16 cellular contexts compared by ENCODE assay signal in genomic region chr16:8853150-8853549, GRCh38. TPM values are rescaled to one million over a fixed set of nuclear protein-coding genes. Genes with fewer than 3 reads are reported as not detected.
A peak's percentile ranks its signal among the peaks of the same experiment; 100 is the strongest.
DNase-seq lines count a peak whose midpoint lies in the region; ATAC-seq and TF ChIP-seq lines count a peak whose summit lies in the region.
"Had no signal": no experiment of that assay in that cellular context is flagged by ENCODE, and none has a peak within 500 bp of the region (broad histone marks: within the 10 kb centered on the region; RNA-seq: fewer than 3 reads in every experiment).

No MANE protein-coding gene starts in this region.

- no peaks in the 10 kb centered on the region for H3K4me1 ChIP-seq in sigmoid colon
- H3K4me1 ChIP-seq: prostate gland had no signal

- no peaks in the 10 kb centered on the region for H3K27me3 Mint-ChIP-seq in activated CD4-positive, alpha-beta memory T cell treated with anti-CD3 and anti-CD28 coated beads for 36 hours
- peaks cover 7% of the 10 kb centered on the region for H3K27me3 Mint-ChIP-seq in glutamatergic neuron (ENCODE audit: unreplicated experiment)

- H3K9me3 ChIP-seq in sigmoid colon, result no peaks in the 10 kb centered on the region
- H3K9me3 ChIP-seq: left lung, prostate gland had no signal

- H3K27ac ChIP-seq in sigmoid colon, result peak overlapping the region in 1 of 4 donors; percentile 31
- H3K27ac ChIP-seq: prostate gland, WERI-Rb-1 had no signal

- CTCF ChIA-PET in activated CD4-positive, alpha-beta memory T cell treated with anti-CD3 and anti-CD28 coated beads for 36 hours (lab: Charles Lee), result interaction anchor here (0.7 to 4.3 kb wide), 2 partner anchors 10 to 27 kb away, joined by 3 to 20 read pairs; no protein-coding TSS in a partner anchor

- no peak for ATAC-seq in GM18505 (IDR thresholded peaks at IDR 0.05; ENCODE audit: unreplicated experiment)
- ATAC-seq: left lung had no signal

- H3K9me3 Mint-ChIP-seq in activated CD4-positive, alpha-beta memory T cell treated with anti-CD3 and anti-CD28 coated beads for 36 hours, result no peaks in the 10 kb centered on the region
- peaks cover 10% of the 10 kb centered on the region for H3K9me3 Mint-ChIP-seq in glutamatergic neuron (ENCODE audit: unreplicated experiment)

- H3K36me3 Mint-ChIP-seq in activated CD4-positive, alpha-beta memory T cell treated with anti-CD3 and anti-CD28 coated beads for 36 hours, result peaks cover 50% of the 10 kb centered on the region
- H3K36me3 Mint-ChIP-seq in glutamatergic neuron (ENCODE audit: unreplicated experiment), result no peaks in the 10 kb centered on the region

- H3K36me3 ChIP-seq in sigmoid colon, result peaks cover 0 to 48% (median 7%) of the 10 kb centered on the region in 4 donors
- H3K36me3 ChIP-seq: prostate gland had no signal

- H3K4me3 ChIP-seq in sigmoid colon, result no peak overlapping the region
- H3K4me3 ChIP-seq: left lung, prostate gland had no signal

- WGBS in sigmoid colon, 2 donors, result 84 to 91% methylated on average over 7 of the region's 7 CpGs

- no peak for TF ChIP-seq POLR2A in sigmoid colon (IDR thresholded peaks at IDR 0.05)
- no peak for TF ChIP-seq POLR2A in GM18505 (IDR thresholded peaks at IDR 0.05; ENCODE audit: borderline replicate concordance, extremely low read depth, insufficient read depth, insufficient read length)

- POLR2A ChIA-PET in activated CD4-positive, alpha-beta memory T cell treated with anti-CD3 and anti-CD28 coated beads for 36 hours (lab: Charles Lee), result interaction anchor here (2.1 kb wide), 1 partner anchor 15 kb away, joined by 11 read pairs; the partner anchor contains the start of gene CARHSP1

- DNase-seq in activated CD8-positive, alpha-beta memory T cell treated with anti-CD3 and anti-CD28 coated beads, Interleukin-2, amount 50 U/mL, for 4 hours, result peak; percentile 10
- no peak for DNase-seq in activated CD8-positive, alpha-beta memory T cell treated with anti-CD3 and anti-CD28 coated beads, Interleukin-2, amount 50 U/mL, for 48 hours
- no peak for DNase-seq in activated CD4-positive, alpha-beta memory T cell treated with anti-CD3 and anti-CD28 coated beads for 36 hours
- DNase-seq in glutamatergic neuron (no peak), sigmoid colon (peak; percentile 49), NCI-H1048 (lab: John Stamatoyannopoulos, UW) (no peak)
- no peak for DNase-seq in effector CD4-positive, alpha-beta T cell
- DNase-seq: activated gamma-delta T cell, DMS79 treated with DMSO at 0.1 percent for 48 hours, NCI-H524, WERI-Rb-1 had no signal

- H3K4me3 Mint-ChIP-seq in activated CD4-positive, alpha-beta memory T cell treated with anti-CD3 and anti-CD28 coated beads for 36 hours, result no peak overlapping the region
- H3K4me3 Mint-ChIP-seq in glutamatergic neuron (ENCODE audit: unreplicated experiment), result no peak overlapping the region

- TF ChIP-seq CTCF in glutamatergic neuron (IDR thresholded peaks at IDR 0.05; ENCODE audit: partially characterized antibody, unreplicated experiment) (no peak), sigmoid colon (IDR thresholded peaks at IDR 0.05) (no peak)

- intact Hi-C loops in activated CD4-positive, alpha-beta memory T cell treated with anti-CD3 and anti-CD28 coated beads for 36 hours (cut with micrococcal nuclease), result no loop called here
- intact Hi-C loops in sigmoid colon (cut with DNase I), result no loop called here

- H3K27me3 ChIP-seq in sigmoid colon, result no peaks in the 10 kb centered on the region
- H3K27me3 ChIP-seq: left lung had no signal

- TF ChIP-seq EP300 in sigmoid colon (IDR thresholded peaks at IDR 0.05), result no peak

- H3K27ac Mint-ChIP-seq in activated CD4-positive, alpha-beta memory T cell treated with anti-CD3 and anti-CD28 coated beads for 36 hours, result peak overlapping the region; percentile 56
- peak overlapping the region; percentile 36 for H3K27ac Mint-ChIP-seq in glutamatergic neuron (ENCODE audit: unreplicated experiment)

- peaks cover 50% of the 10 kb centered on the region for H3K4me1 Mint-ChIP-seq in activated CD4-positive, alpha-beta memory T cell treated with anti-CD3 and anti-CD28 coated beads for 36 hours (ENCODE audit: low read depth)
- peaks cover 37% of the 10 kb centered on the region for H3K4me1 Mint-ChIP-seq in glutamatergic neuron (ENCODE audit: low read depth, unreplicated experiment)

RNA-seq across cellular contexts. Expression of gene CARHSP1, which starts 15.7 kb away (rescaled TPM):
- 10 to 100 TPM; 64.9 to 73.1 TPM for total RNA-seq in activated CD4-positive, alpha-beta memory T cell treated with anti-CD3 and anti-CD28 coated beads for 36 hours
- 180 TPM for total RNA-seq in glutamatergic neuron (ENCODE audit: unreplicated experiment)
- total RNA-seq in sigmoid colon, result 10 to 100 TPM; 32.1 to 79.5 (median 52.8) TPM
- polyA plus RNA-seq in sigmoid colon, result 100 to 1,000 TPM; 121 to 154 (median 134) TPM

RNA-seq across cellular contexts. Expression of gene LITAFD, which starts 29.0 kb away (rescaled TPM):
- not detected for total RNA-seq in activated CD4-positive, alpha-beta memory T cell treated with anti-CD3 and anti-CD28 coated beads for 36 hours
- total RNA-seq in glutamatergic neuron (ENCODE audit: unreplicated experiment), result not detected
- not detected for total RNA-seq in sigmoid colon
- not detected for polyA plus RNA-seq in sigmoid colon
- total RNA-seq: dermis microvascular lymphatic vessel endothelial cell, left lung, temporal lobe had no signal

RNA-seq across cellular contexts. Expression of gene PMM2, which starts 55.5 kb away (rescaled TPM):
- total RNA-seq in activated CD4-positive, alpha-beta memory T cell treated with anti-CD3 and anti-CD28 coated beads for 36 hours, result 10 to 100 TPM; 34.0 to 36.0 TPM
- 23.2 TPM for total RNA-seq in glutamatergic neuron (ENCODE audit: unreplicated experiment)
- total RNA-seq in sigmoid colon, result 10 to 100 TPM; 13.6 to 22.1 (median 18.4) TPM
- polyA plus RNA-seq in sigmoid colon, result 10 to 100 TPM; 29.8 to 52.4 (median 33.6) TPM

RNA-seq across cellular contexts. Expression of gene TMEM186, which starts 55.7 kb away (rescaled TPM):
- total RNA-seq in activated CD4-positive, alpha-beta memory T cell treated with anti-CD3 and anti-CD28 coated beads for 36 hours, result 10 to 100 TPM; 16.0 TPM
- total RNA-seq in glutamatergic neuron (ENCODE audit: unreplicated experiment), result 7.3 TPM
- 10 to 100 TPM in 2 of 4 donors, 1 to 10 TPM in 2; 1.9 to 13.3 (median 8.7) TPM for total RNA-seq in sigmoid colon
- 10 to 100 TPM in 1 of 3 donors, 1 to 10 TPM in 2; 9.0 to 13.9 (median 9.9) TPM for polyA plus RNA-seq in sigmoid colon

Comparison
In these comparisons a context has a peak if more than half of its experiments do, and no peak if none do; other contexts are left out.
1. DNase-seq: peak in activated CD8-positive, alpha-beta memory T cell treated with anti-CD3 and anti-CD28 coated beads, Interleukin-2, amount 50 U/mL, for 4 hours (single experiment) and sigmoid colon (single experiment); none in activated CD8-positive, alpha-beta memory T cell treated with anti-CD3 and anti-CD28 coated beads, Interleukin-2, amount 50 U/mL, for 48 hours (single experiment), activated CD4-positive, alpha-beta memory T cell treated with anti-CD3 and anti-CD28 coated beads for 36 hours (single experiment), glutamatergic neuron (single experiment), NCI-H1048 (single experiment) and effector CD4-positive, alpha-beta T cell (single experiment).